ENCODE assay signal across 12 cellular contexts in genomic region chr18:10927290-10927979, GRCh38.
DNase-seq lines count a peak whose midpoint lies in the region; ATAC-seq and TF ChIP-seq lines count a peak whose summit lies in the region.
"Had no signal": no experiment of that assay in that cellular context is flagged by ENCODE, and none has a peak within 500 bp of the region (broad histone marks: within the 10 kb centered on the region; RNA-seq: fewer than 3 reads in every experiment).

No MANE protein-coding gene starts in this region.

- H3K27me3 ChIP-seq in AG04450 (ENCODE audit: control insufficient read depth, insufficient read depth, low read length), result no peaks in the 10 kb centered on the region
- no peaks in the 10 kb centered on the region for H3K27me3 ChIP-seq in MG63
- H3K27me3 ChIP-seq: upper lobe of left lung had no signal

- POLR2A ChIA-PET in AG04450 (lab: Yijun Ruan, JAX), result interaction anchor here (1.0 to 2.4 kb wide), 2 partner anchors 9 to 248 kb away, joined by 3 to 15 read pairs; no protein-coding TSS in a partner anchor

- CTCF ChIA-PET in AG04450 (lab: Charles Lee), result interaction anchor here (1.5 to 2.2 kb wide), 3 partner anchors 65 to 114 kb away, joined by 3 to 7 read pairs (median 7); no protein-coding TSS in a partner anchor

- H3K9me3 ChIP-seq in AG04450 (ENCODE audit: control insufficient read depth, insufficient read depth, low read length) (no peaks in the 10 kb centered on the region), MG63 (no peaks in the 10 kb centered on the region)
- H3K9me3 ChIP-seq: upper lobe of left lung had no signal

- DNase-seq in AG04450 (ENCODE audit: low read depth, low spot score), result peak; percentile 43
- peak; percentile 72 for DNase-seq in MG63
- DNase-seq in fibroblast of gingiva (ENCODE audit: low read depth), result peak; percentile 4
- no peak for DNase-seq in omental fat pad (ENCODE audit: low spot score)
- no peak for DNase-seq in activated CD4-positive, alpha-beta T cell treated with anti-CD3 and anti-CD28 coated beads for 1 hour
- DNase-seq in T-helper 1 cell, result no peak
- DNase-seq in stimulated activated CD4-positive, alpha-beta T cell treated with anti-CD3 and anti-CD28 coated beads, Interleukin-15, amount 100 ng/mL, for 24 hours, result no peak
- DNase-seq: activated T-cell treated with anti-CD3 and anti-CD28 coated beads for 4 hours, cortex of kidney, NCI-H2227 treated with DMSO at 0.1 percent for 48 hours had no signal

- H3K4me3 ChIP-seq in AG04450 (ENCODE audit: low read depth, low read length) (no peak overlapping the region; the same call in 1 of the 2 replicates), MG63 (peak overlapping the region; percentile 16; the same call in 1 of the 2 replicates)

- H3K27ac ChIP-seq in AG04450 (ENCODE audit: low read depth, low read length), result peak overlapping the region; percentile 93

- H3K36me3 ChIP-seq in MG63, result peaks cover 6% of the 10 kb centered on the region; the same call in 1 of the 2 replicates
- H3K36me3 ChIP-seq: upper lobe of left lung had no signal

- ATAC-seq in omental fat pad (ENCODE audit: low FRiP score) (peak; percentile 65), GM21737 (IDR thresholded peaks at IDR 0.05; ENCODE audit: unreplicated experiment) (no peak)

- no peak for TF ChIP-seq CTCF in AG04450 (IDR thresholded peaks at IDR 0.05; ENCODE audit: low read depth, low read length)
- no peak for TF ChIP-seq CTCF in omental fat pad (IDR thresholded peaks at IDR 0.05)

Comparison
In these comparisons a context has a peak if more than half of its experiments do, and no peak if none do; other contexts are left out.
1. DNase-seq: peak in AG04450 (single experiment), MG63 (single experiment) and fibroblast of gingiva (single experiment); none in omental fat pad (single experiment), activated CD4-positive, alpha-beta T cell treated with anti-CD3 and anti-CD28 coated beads for 1 hour (single experiment), T-helper 1 cell (0 of 5) and stimulated activated CD4-positive, alpha-beta T cell treated with anti-CD3 and anti-CD28 coated beads, Interleukin-15, amount 100 ng/mL, for 24 hours (single experiment).